1 cellular context compared by ENCODE assay signal in the genomic region with DNA sequence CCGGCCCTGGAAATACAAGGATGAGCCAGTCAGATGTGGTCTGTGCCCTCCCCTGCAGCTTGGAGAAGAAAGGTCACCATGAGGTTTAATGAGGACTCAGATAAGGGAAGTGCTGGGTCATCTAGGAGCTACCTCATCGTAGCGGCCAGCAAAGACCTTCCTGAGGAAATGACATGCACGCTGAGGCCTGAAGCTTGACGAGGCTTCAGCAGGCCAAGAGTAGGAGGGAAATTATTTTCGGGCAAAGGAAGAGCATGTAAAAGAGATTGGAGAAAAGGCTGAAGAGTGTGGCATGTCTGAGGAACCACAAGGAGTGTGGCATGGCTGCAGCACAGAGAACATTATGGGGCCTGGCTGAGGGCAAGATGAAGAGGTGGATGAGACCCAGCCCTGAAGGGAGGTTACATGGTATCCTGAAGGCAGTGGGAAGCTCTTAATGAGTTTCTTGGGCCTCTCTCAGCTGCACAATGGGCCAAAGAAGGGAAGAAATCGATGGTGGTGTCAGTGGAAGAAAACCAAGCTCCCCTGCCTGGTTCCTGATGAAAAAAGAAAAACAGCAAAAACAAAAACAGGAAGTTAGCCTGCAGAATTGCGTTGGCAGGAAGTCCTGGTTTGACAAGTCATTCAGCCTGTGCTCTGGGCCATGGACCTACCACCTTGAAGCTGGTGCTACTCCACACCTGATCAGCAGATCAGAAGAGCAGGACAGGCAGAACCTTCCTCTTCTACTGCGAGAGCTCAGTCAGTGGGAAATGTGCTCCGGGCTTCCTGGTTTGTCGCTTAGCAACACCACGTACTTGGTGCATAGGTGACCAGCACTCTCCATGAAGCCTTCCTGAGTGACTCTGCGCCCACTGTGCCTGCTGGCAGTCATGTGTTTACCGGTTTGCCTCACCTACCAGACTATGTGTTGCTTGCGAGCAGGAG.
TF ChIP-seq lines count a peak whose summit lies in the region.

No MANE protein-coding gene starts in this region.

TF ChIP-seq in K562, 482 proteins besides CTCF, POLR2A, EP300 and RAD21 (continued from another document and continues in another):
- TF ChIP-seq, protein P1, sequence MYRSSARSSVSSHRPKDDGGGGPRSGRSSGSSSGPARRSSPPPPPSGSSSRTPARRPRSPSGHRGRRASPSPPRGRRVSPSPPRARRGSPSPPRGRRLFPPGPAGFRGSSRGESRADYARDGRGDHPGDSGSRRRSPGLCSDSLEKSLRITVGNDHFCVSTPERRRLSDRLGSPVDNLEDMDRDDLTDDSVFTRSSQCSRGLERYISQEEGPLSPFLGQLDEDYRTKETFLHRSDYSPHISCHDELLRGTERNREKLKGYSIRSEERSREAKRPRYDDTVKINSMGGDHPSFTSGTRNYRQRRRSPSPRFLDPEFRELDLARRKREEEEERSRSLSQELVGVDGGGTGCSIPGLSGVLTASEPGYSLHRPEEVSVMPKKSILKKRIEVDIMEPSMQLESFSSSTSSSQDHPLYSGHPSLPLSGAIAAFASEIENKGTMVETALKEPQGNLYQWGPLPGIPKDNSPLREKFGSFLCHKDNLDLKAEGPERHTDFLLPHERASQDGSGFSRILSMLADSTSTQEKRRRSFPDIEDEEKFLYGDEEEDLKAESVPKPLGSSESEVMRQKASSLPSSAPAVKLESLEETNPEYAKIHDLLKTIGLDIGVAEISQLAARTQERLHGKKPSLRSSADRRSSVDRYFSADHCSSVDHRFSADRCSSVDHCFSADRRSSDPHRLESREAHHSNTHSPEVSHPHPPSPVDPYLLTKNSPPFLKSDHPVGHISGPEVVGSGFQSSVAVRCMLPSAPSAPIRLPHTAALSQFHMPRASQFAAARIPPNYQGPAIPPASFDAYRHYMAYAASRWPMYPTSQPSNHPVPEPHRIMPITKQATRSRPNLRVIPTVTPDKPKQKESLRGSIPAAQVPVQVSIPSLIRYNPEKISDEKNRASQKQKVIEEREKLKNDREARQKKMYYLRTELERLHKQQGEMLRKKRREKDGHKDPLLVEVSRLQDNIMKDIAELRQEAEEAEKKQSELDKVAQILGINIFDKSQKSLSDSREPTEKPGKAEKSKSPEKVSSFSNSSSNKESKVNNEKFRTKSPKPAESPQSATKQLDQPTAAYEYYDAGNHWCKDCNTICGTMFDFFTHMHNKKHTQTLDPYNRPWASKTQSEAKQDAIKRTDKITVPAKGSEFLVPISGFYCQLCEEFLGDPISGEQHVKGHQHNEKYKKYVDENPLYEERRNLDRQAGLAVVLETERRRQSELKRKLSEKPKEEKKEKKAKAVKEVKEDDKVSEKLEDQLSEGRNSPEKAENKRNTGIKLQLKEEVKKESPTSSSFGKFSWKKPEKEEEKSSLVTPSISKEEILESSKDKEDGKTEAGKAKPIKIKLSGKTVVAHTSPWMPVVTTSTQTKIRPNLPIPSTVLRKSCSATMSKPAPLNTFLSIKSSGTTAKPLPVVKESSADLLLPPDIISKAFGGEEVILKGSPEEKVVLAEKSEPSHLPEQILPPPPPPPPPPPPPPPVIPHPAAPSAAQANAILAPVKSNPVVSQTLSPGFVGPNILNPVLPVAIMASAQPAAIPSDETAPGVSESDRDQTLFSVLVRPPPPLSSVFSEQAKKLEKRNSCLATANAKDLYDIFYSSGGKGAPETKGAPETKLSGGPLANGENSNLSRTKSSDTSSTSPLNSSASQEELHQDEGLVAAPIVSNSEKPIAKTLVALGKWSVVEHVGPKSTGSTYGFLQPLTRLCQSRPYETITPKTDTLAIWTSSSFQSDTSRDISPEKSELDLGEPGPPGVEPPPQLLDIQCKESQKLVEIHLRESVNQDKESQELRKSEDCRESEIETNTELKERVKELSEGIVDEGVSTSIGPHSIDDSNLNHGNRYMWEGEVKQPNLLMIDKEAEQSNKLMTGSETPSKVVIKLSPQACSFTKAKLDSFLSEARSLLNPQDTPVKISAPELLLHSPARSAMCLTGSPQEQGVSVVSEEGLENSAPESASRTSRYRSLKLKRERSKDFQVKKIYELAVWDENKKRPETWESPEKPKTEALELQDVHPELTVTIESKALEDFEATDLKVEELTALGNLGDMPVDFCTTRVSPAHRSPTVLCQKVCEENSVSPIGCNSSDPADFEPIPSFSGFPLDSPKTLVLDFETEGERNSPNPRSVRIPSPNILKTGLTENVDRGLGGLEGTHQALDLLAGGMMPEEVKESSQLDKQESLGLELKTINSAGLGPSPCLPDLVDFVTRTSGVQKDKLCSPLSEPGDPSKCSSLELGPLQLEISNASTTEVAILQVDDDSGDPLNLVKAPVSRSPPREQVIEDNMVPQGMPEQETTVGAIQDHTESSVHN (IDR thresholded peaks at IDR 0.05; ENCODE audit: borderline replicate concordance in 1 of 2, low read depth in 1 of 2) = peak in 1 of 2 experiments; percentile 71; a peak in 1 of 4 replicates
- TF ChIP-seq, protein P2, sequence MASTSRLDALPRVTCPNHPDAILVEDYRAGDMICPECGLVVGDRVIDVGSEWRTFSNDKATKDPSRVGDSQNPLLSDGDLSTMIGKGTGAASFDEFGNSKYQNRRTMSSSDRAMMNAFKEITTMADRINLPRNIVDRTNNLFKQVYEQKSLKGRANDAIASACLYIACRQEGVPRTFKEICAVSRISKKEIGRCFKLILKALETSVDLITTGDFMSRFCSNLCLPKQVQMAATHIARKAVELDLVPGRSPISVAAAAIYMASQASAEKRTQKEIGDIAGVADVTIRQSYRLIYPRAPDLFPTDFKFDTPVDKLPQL (IDR thresholded peaks at IDR 0.05; ENCODE audit: extremely low read depth, insufficient read length) = no peak
- TF ChIP-seq, protein P3, sequence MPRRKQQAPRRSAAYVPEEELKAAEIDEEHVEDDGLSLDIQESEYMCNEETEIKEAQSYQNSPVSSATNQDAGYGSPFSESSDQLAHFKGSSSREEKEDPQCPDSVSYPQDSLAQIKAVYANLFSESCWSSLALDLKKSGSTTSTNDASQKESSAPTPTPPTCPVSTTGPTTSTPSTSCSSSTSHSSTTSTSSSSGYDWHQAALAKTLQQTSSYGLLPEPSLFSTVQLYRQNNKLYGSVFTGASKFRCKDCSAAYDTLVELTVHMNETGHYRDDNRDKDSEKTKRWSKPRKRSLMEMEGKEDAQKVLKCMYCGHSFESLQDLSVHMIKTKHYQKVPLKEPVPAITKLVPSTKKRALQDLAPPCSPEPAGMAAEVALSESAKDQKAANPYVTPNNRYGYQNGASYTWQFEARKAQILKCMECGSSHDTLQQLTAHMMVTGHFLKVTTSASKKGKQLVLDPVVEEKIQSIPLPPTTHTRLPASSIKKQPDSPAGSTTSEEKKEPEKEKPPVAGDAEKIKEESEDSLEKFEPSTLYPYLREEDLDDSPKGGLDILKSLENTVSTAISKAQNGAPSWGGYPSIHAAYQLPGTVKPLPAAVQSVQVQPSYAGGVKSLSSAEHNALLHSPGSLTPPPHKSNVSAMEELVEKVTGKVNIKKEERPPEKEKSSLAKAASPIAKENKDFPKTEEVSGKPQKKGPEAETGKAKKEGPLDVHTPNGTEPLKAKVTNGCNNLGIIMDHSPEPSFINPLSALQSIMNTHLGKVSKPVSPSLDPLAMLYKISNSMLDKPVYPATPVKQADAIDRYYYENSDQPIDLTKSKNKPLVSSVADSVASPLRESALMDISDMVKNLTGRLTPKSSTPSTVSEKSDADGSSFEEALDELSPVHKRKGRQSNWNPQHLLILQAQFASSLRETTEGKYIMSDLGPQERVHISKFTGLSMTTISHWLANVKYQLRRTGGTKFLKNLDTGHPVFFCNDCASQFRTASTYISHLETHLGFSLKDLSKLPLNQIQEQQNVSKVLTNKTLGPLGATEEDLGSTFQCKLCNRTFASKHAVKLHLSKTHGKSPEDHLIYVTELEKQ (CRISPR knock-in tag; IDR thresholded peaks at IDR 0.05) = no peak
- TF ChIP-seq, protein P4, sequence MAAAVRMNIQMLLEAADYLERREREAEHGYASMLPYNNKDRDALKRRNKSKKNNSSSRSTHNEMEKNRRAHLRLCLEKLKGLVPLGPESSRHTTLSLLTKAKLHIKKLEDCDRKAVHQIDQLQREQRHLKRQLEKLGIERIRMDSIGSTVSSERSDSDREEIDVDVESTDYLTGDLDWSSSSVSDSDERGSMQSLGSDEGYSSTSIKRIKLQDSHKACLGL (CRISPR knock-in tag; IDR thresholded peaks at IDR 0.05; ENCODE audit: borderline replicate concordance, poor library complexity, severe bottlenecking) = no peak
- no peak for TF ChIP-seq SNIP1 (IDR thresholded peaks at IDR 0.05; ENCODE audit: low read depth)
- no peak for TF ChIP-seq POLR3A (IDR thresholded peaks at IDR 0.05; ENCODE audit: borderline replicate concordance, extremely low read depth, insufficient read depth, insufficient read length)
- TF ChIP-seq, protein P5, sequence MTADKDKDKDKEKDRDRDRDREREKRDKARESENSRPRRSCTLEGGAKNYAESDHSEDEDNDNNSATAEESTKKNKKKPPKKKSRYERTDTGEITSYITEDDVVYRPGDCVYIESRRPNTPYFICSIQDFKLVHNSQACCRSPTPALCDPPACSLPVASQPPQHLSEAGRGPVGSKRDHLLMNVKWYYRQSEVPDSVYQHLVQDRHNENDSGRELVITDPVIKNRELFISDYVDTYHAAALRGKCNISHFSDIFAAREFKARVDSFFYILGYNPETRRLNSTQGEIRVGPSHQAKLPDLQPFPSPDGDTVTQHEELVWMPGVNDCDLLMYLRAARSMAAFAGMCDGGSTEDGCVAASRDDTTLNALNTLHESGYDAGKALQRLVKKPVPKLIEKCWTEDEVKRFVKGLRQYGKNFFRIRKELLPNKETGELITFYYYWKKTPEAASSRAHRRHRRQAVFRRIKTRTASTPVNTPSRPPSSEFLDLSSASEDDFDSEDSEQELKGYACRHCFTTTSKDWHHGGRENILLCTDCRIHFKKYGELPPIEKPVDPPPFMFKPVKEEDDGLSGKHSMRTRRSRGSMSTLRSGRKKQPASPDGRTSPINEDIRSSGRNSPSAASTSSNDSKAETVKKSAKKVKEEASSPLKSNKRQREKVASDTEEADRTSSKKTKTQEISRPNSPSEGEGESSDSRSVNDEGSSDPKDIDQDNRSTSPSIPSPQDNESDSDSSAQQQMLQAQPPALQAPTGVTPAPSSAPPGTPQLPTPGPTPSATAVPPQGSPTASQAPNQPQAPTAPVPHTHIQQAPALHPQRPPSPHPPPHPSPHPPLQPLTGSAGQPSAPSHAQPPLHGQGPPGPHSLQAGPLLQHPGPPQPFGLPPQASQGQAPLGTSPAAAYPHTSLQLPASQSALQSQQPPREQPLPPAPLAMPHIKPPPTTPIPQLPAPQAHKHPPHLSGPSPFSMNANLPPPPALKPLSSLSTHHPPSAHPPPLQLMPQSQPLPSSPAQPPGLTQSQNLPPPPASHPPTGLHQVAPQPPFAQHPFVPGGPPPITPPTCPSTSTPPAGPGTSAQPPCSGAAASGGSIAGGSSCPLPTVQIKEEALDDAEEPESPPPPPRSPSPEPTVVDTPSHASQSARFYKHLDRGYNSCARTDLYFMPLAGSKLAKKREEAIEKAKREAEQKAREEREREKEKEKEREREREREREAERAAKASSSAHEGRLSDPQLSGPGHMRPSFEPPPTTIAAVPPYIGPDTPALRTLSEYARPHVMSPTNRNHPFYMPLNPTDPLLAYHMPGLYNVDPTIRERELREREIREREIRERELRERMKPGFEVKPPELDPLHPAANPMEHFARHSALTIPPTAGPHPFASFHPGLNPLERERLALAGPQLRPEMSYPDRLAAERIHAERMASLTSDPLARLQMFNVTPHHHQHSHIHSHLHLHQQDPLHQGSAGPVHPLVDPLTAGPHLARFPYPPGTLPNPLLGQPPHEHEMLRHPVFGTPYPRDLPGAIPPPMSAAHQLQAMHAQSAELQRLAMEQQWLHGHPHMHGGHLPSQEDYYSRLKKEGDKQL (CRISPR knock-in tag; IDR thresholded peaks at IDR 0.05; ENCODE audit: borderline replicate concordance) = no peak
- TF ChIP-seq WHSC1 (IDR thresholded peaks at IDR 0.05; ENCODE audit: low read length) = no peak
- no peak for TF ChIP-seq ZNF232 (CRISPR knock-in tag; IDR thresholded peaks at IDR 0.05)
- TF ChIP-seq SMARCA5 (IDR thresholded peaks at IDR 0.05) = no peak
- TF ChIP-seq SLC30A9 (CRISPR knock-in tag; IDR thresholded peaks at IDR 0.05) = no peak
- TF ChIP-seq CREM (IDR thresholded peaks at IDR 0.05; ENCODE audit: low read depth) = peak; percentile 86
- no peak for TF ChIP-seq POLR2G (IDR thresholded peaks at IDR 0.05; ENCODE audit: low read depth, low read length)
- TF ChIP-seq ZNF778 (CRISPR knock-in tag; IDR thresholded peaks at IDR 0.05) = no peak
- TF ChIP-seq GTF2E2 (tag; IDR thresholded peaks at IDR 0.05) = no peak
- no peak for TF ChIP-seq ZNF124 (CRISPR knock-in tag; IDR thresholded peaks at IDR 0.05)
- TF ChIP-seq LARP7 (IDR thresholded peaks at IDR 0.05) = no peak
- TF ChIP-seq ZZZ3 (IDR thresholded peaks at IDR 0.05) = no peak
- no peak for TF ChIP-seq TARDBP (IDR thresholded peaks at IDR 0.05)
- no peak; the same call in 1 of the 2 replicates for TF ChIP-seq CBX1 (IDR thresholded peaks at IDR 0.05; ENCODE audit: low read depth)
- TF ChIP-seq DDX20 (tag; IDR thresholded peaks at IDR 0.05; ENCODE audit: low read depth) = peak; percentile 81; the same call in 1 of the 2 replicates
- no peak for TF ChIP-seq ZNF696 (CRISPR knock-in tag; conservative IDR thresholded peaks at IDR 0.05)
- TF ChIP-seq COPS2 (conservative IDR thresholded peaks at IDR 0.05) = no peak
- TF ChIP-seq ZNF282 (CRISPR knock-in tag; IDR thresholded peaks at IDR 0.05) = no peak
- TF ChIP-seq STAG1 (CRISPR knock-in tag; IDR thresholded peaks at IDR 0.05; ENCODE audit: borderline replicate concordance) = no peak
- TF ChIP-seq CEBPB (tag; IDR thresholded peaks at IDR 0.05) = no peak
- TF ChIP-seq HNRNPUL1 (IDR thresholded peaks at IDR 0.05; ENCODE audit: low read length) = no peak
- TF ChIP-seq HNRNPH1 (optimal IDR thresholded peaks at IDR 0.05; ENCODE audit: low read depth, low read length) = no peak
- no peak for TF ChIP-seq TRIM28 (IDR thresholded peaks at IDR 0.05)
- peak; percentile 80 for TF ChIP-seq PYGO2 (tag; IDR thresholded peaks at IDR 0.05)
- no peak for TF ChIP-seq SIX5 (IDR thresholded peaks at IDR 0.05; ENCODE audit: borderline replicate concordance in 1 of 2, insufficient read depth in 1 of 2, low read depth in 1 of 2, low read length in 2 of 2)
- TF ChIP-seq, protein P6, sequence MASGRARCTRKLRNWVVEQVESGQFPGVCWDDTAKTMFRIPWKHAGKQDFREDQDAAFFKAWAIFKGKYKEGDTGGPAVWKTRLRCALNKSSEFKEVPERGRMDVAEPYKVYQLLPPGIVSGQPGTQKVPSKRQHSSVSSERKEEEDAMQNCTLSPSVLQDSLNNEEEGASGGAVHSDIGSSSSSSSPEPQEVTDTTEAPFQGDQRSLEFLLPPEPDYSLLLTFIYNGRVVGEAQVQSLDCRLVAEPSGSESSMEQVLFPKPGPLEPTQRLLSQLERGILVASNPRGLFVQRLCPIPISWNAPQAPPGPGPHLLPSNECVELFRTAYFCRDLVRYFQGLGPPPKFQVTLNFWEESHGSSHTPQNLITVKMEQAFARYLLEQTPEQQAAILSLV (tag; IDR thresholded peaks at IDR 0.05) = peak; percentile 86; the same call in 1 of the 2 replicates
- TF ChIP-seq PML (IDR thresholded peaks at IDR 0.05; ENCODE audit: low read length) = peak; percentile 42; the same call in 1 of the 2 replicates
- no peak for TF ChIP-seq HNRNPK (IDR thresholded peaks at IDR 0.05; ENCODE audit: low read depth, low read length, poor library complexity, severe bottlenecking)
- peak; percentile 80 for TF ChIP-seq BRD9 (IDR thresholded peaks at IDR 0.05; ENCODE audit: low read depth, partially characterized antibody)
